8 cellular contexts compared by ENCODE assay signal in genomic region chr17:75827291-75828050, GRCh38. TPM values are rescaled to one million over a fixed set of nuclear protein-coding genes. Genes with fewer than 3 reads are reported as not detected.
DNase-seq lines count a peak whose midpoint lies in the region; ATAC-seq and TF ChIP-seq lines count a peak whose summit lies in the region.

No MANE protein-coding gene starts in this region.

- H3K27me3 ChIP-seq in mammary epithelial cell (ENCODE audit: insufficient read depth, low read length), result no peaks in the 10 kb centered on the region

- POLR2A ChIA-PET in activated B cell treated with CpG ODN at 0.5 μM for 24 hours (lab: Charles Lee), result interaction anchor here (0.5 to 7.0 kb wide), 19 partner anchors 10 to 960 kb away, joined by 3 to 90 read pairs (median 7); partner anchors contain the start of genes GALK1, TRIM65, UNC13D and UNK

- in situ Hi-C loops in mammary epithelial cell (cut with MboI; ENCODE audit: low sequenced_read_pairs in 2 of 2), result no loop called here

- no peaks in the 10 kb centered on the region for H3K9me3 Mint-ChIP-seq in activated B cell treated with CpG ODN at 0.5 μM for 24 hours

- ATAC-seq in activated B cell treated with CpG ODN at 0.5 μM for 24 hours (ENCODE audit: low read depth), result peak; percentile 85
- no peak for ATAC-seq in GM21360 (IDR thresholded peaks at IDR 0.05; ENCODE audit: unreplicated experiment)

- peak; percentile 79 for TF ChIP-seq CTCF in GM12872 (IDR thresholded peaks at IDR 0.05; ENCODE audit: insufficient read depth, low read depth, low read length)
- TF ChIP-seq CTCF in activated B cell treated with CpG ODN at 0.5 μM for 24 hours (IDR thresholded peaks at IDR 0.05), result no peak
- TF ChIP-seq CTCF in mammary epithelial cell (conservative IDR thresholded peaks at IDR 0.05 in 1 of 2, IDR thresholded peaks at IDR 0.05 in 1 of 2; ENCODE audit: extremely low read depth in 1 of 2, insufficient read depth in 1 of 2, low read depth in 1 of 2, low read length in 2 of 2), result peak; percentile 48 to 60

- H3K4me3 Mint-ChIP-seq in activated B cell treated with CpG ODN at 0.5 μM for 24 hours, result peak overlapping the region; percentile 64

- H3K4me1 ChIP-seq in mammary epithelial cell (ENCODE audit: insufficient read depth, low read length), result no peaks in the 10 kb centered on the region

- dilution Hi-C loops in mammary epithelial cell (cut with HindIII; ENCODE audit: low sequenced_read_pairs), result no loop called here

- no peak overlapping the region for H3K4me3 ChIP-seq in mammary epithelial cell (replicated peaks in 1 of 3; ENCODE audit: insufficient read depth in 1 of 3, low read depth in 2 of 3, low read length in 3 of 3)

- H4K20me1 ChIP-seq in mammary epithelial cell (ENCODE audit: insufficient read depth, low read length), result no peaks in the 10 kb centered on the region

- H3K36me3 ChIP-seq in mammary epithelial cell (ENCODE audit: insufficient read depth, low read length), result peaks cover 2% of the 10 kb centered on the region

- H2AFZ ChIP-seq in mammary epithelial cell (ENCODE audit: low read depth, low read length), result no peak overlapping the region

- DNase-seq in NCI-H1930 (lab: John Stamatoyannopoulos, UW) (peak; percentile 66 to 76), activated B cell treated with CpG ODN at 0.5 μM for 24 hours (peak; percentile 64), mammary epithelial cell (no peak), islet precursor cell (peak; percentile 95), A172 (ENCODE audit: low spot score) (no peak)
- peak; percentile 56 to 64 for DNase-seq in stimulated activated CD4-positive, alpha-beta T cell treated with anti-CD3 and anti-CD28 coated beads, Interleukin-1b, Interleukin-23, amount 100 ng/mL, for 4 hours (ENCODE audit: low read depth in 2 of 2)

- BruUV-seq in mammary epithelial cell (replicated peaks; lab: Mats Ljungman, UMichigan), result no TSS peak

- WGBS in mammary epithelial cell (ENCODE audit: low coverage, missing lambda C conversion rate), result 37% methylated on average over 11 of the region's 22 CpGs

- H3K36me3 Mint-ChIP-seq in activated B cell treated with CpG ODN at 0.5 μM for 24 hours (ENCODE audit: low read depth), result peaks cover 38% of the 10 kb centered on the region

- H3K4me2 ChIP-seq in mammary epithelial cell (ENCODE audit: insufficient read depth, low read depth, low read length), result no peak overlapping the region

- intact Hi-C loops in activated B cell treated with CpG ODN at 0.5 μM for 24 hours (cut with micrococcal nuclease) (loop anchor here (1.0 kb wide), 3 partner anchors 48 to 74 kb away; a partner anchor contains a TSS), mammary epithelial cell (cut with micrococcal nuclease) (loop anchor here (1.0 to 2.0 kb wide), 2 partner anchors 53 to 63 kb away; no protein-coding TSS in a partner anchor)

- no peak overlapping the region for H3K9ac ChIP-seq in mammary epithelial cell (ENCODE audit: insufficient read depth, low read length)

- H3K9me3 ChIP-seq in mammary epithelial cell (replicated peaks; ENCODE audit: insufficient read depth, low read length), result no peaks in the 10 kb centered on the region

- peak overlapping the region; percentile 79 for H3K27ac Mint-ChIP-seq in activated B cell treated with CpG ODN at 0.5 μM for 24 hours

- no peaks in the 10 kb centered on the region for H3K27me3 Mint-ChIP-seq in activated B cell treated with CpG ODN at 0.5 μM for 24 hours

- no peaks in the 10 kb centered on the region for H3K79me2 ChIP-seq in mammary epithelial cell (ENCODE audit: insufficient read depth, low read length)

- CTCF ChIA-PET in activated B cell treated with CpG ODN at 0.5 μM for 24 hours (lab: Charles Lee), result interaction anchor here (0.7 to 6.7 kb wide), 16 partner anchors 17 to 194 kb away, joined by 3 to 68 read pairs (median 4); partner anchors contain the start of genes GALK1, SMIM5, UNC13D and WBP2
- CTCF ChIA-PET in mammary epithelial cell (lab: Charles Lee; ENCODE audit: low non-redundant PET), result interaction anchor here (0.6 kb wide), 1 partner anchor 148 kb away, joined by 4 read pairs; no protein-coding TSS in a partner anchor

- no peak overlapping the region for H3K27ac ChIP-seq in mammary epithelial cell (ENCODE audit: insufficient read depth, low read depth, low read length)

- H3K4me1 Mint-ChIP-seq in activated B cell treated with CpG ODN at 0.5 μM for 24 hours, result peaks cover 16% of the 10 kb centered on the region

RNA-seq across cellular contexts. Expression of gene UNC13D, which starts 16.7 kb away (rescaled TPM):
- total RNA-seq in activated B cell treated with CpG ODN at 0.5 μM for 24 hours (90.4 and 102 TPM in 2 replicates), mammary epithelial cell (1 to 10 TPM; 4.8 to 5.8 TPM)
- polyA plus RNA-seq in mammary epithelial cell, result 1.3 TPM
- 1.8 TPM for polyA minus RNA-seq in mammary epithelial cell
- total RNA-seq in A172 (2014; rRNA removed; shearing (Covaris generic)), result 138 and 372 TPM in 2 replicates

RNA-seq across cellular contexts. Expression of gene WBP2, which starts 27.7 kb away (rescaled TPM):
- 66.0 and 68.7 TPM in 2 replicates for total RNA-seq in activated B cell treated with CpG ODN at 0.5 μM for 24 hours
- 10 to 100 TPM; 50.2 to 88.0 TPM for total RNA-seq in mammary epithelial cell
- 42.7 TPM for polyA plus RNA-seq in mammary epithelial cell
- 117 TPM for polyA minus RNA-seq in mammary epithelial cell
- total RNA-seq in A172 (2014; rRNA removed; shearing (Covaris generic)), result 68.5 and 70.0 TPM in 2 replicates

RNA-seq across cellular contexts. Expression of gene UNK, which starts 42.9 kb away (rescaled TPM):
- 52.3 and 61.2 TPM in 2 replicates for total RNA-seq in activated B cell treated with CpG ODN at 0.5 μM for 24 hours
- 10 to 100 TPM; 15.2 to 15.8 TPM for total RNA-seq in mammary epithelial cell
- polyA plus RNA-seq in mammary epithelial cell, result 10.3 TPM
- polyA minus RNA-seq in mammary epithelial cell, result 4.2 TPM
- total RNA-seq in A172 (2014; rRNA removed; shearing (Covaris generic)), result 52.7 and 64.4 TPM in 2 replicates

RNA-seq across cellular contexts. Expression of gene TRIM47, which starts 50.9 kb away (rescaled TPM):
- total RNA-seq in activated B cell treated with CpG ODN at 0.5 μM for 24 hours, result 3.1 and 3.5 TPM in 2 replicates
- 10 to 100 TPM; 49.3 to 54.8 TPM for total RNA-seq in mammary epithelial cell
- 33.5 TPM for polyA plus RNA-seq in mammary epithelial cell
- 44.0 TPM for polyA minus RNA-seq in mammary epithelial cell
- total RNA-seq in A172 (2014; rRNA removed; shearing (Covaris generic)), result 159 and 173 TPM in 2 replicates

Comparison
In these comparisons a context has a peak if more than half of its experiments do, and no peak if none do; other contexts are left out.
1. DNase-seq: peak in NCI-H1930 (2 of 2), activated B cell treated with CpG ODN at 0.5 μM for 24 hours (single experiment), islet precursor cell (single experiment) and stimulated activated CD4-positive, alpha-beta T cell treated with anti-CD3 and anti-CD28 coated beads, Interleukin-1b, Interleukin-23, amount 100 ng/mL, for 4 hours (2 of 2); none in mammary epithelial cell (single experiment) and A172 (single experiment).
2. RNA of gene UNC13D, which starts 16.7 kb away (total RNA-seq): 138 to 372 TPM in A172 and 90.4 to 102 TPM in activated B cell treated with CpG ODN at 0.5 μM for 24 hours; 4.8 to 5.8 TPM in mammary epithelial cell; every median in the first group is over 10 times any median in the second.